Comparison of ENCODE assay signal across 2 cellular contexts in genomic region chr1:55822896-55823295, GRCh38.
TF ChIP-seq lines count a peak whose summit lies in the region.

No MANE protein-coding gene starts in this region.

TF ChIP-seq in SK-N-SH, 30 proteins besides CTCF, POLR2A, EP300 and RAD21 (continued from another document):
- TF ChIP-seq REST (IDR thresholded peaks at IDR 0.05; ENCODE audit: low read depth, low read length) (no peak), POLR2AphosphoS5 (IDR thresholded peaks at IDR 0.05; ENCODE audit: low read depth, low read length) (no peak), FOXJ3 (CRISPR knock-in tag; IDR thresholded peaks at IDR 0.05) (no peak), RXRA (IDR thresholded peaks at IDR 0.05; ENCODE audit: borderline replicate concordance, low read depth) (no peak)

TF ChIP-seq in SK-N-SH treated with all-trans-retinoic acid at 6 μM for 48 hours, 23 proteins besides CTCF, POLR2A, EP300 and RAD21 (continued from another document):
- TF ChIP-seq TSHZ2 (CRISPR knock-in tag; IDR thresholded peaks at IDR 0.05) (no peak), ZNF8 (CRISPR knock-in tag; IDR thresholded peaks at IDR 0.05) (no peak), ZC3H10 (CRISPR knock-in tag; IDR thresholded peaks at IDR 0.05) (no peak), ZFP30 (CRISPR knock-in tag; IDR thresholded peaks at IDR 0.05) (no peak), CREB5 (CRISPR knock-in tag; IDR thresholded peaks at IDR 0.05; ENCODE audit: low read depth) (no peak), RARB (CRISPR knock-in tag; IDR thresholded peaks at IDR 0.05) (no peak), ZNF565 (CRISPR knock-in tag; conservative IDR thresholded peaks at IDR 0.05; ENCODE audit: low read depth) (no peak), SNAI2 (CRISPR knock-in tag; IDR thresholded peaks at IDR 0.05) (no peak)
